In genomic region chr6:140857734-140858380, GRCh38 we compare ENCODE assay signal across 8 cellular contexts.
DNase-seq lines count a peak whose midpoint lies in the region; ATAC-seq and TF ChIP-seq lines count a peak whose summit lies in the region.

No MANE protein-coding gene starts in this region.

- H3K9me2 ChIP-seq in HCT116 (ENCODE audit: insufficient read depth): no peaks in the 10 kb centered on the region

- H3K27me3 ChIP-seq in HCT116 (ENCODE audit: insufficient read depth, low read length) (no peaks in the 10 kb centered on the region), foreskin keratinocyte (no peaks in the 10 kb centered on the region), skeletal muscle satellite cell (ENCODE audit: control insufficient read depth, insufficient read depth, low read length) (no peaks in the 10 kb centered on the region), Peyer's patch (no peaks in the 10 kb centered on the region)

- no peak for TF ChIP-seq CTCF in HCT116 (IDR thresholded peaks at IDR 0.05 in 2 of 3, conservative IDR thresholded peaks at IDR 0.05 in 1 of 3; ENCODE audit: borderline replicate concordance in 1 of 3, insufficient read depth in 1 of 3, low read depth in 2 of 3, low read length in 2 of 3)
- TF ChIP-seq CTCF in RWPE1 (conservative IDR thresholded peaks at IDR 0.05; ENCODE audit: low read depth): no peak
- TF ChIP-seq CTCF in foreskin keratinocyte (conservative IDR thresholded peaks at IDR 0.05): peak; percentile 25
- TF ChIP-seq CTCF in Peyer's patch (IDR thresholded peaks at IDR 0.05): no peak

- RAD21 ChIA-PET in HCT116 (lab: Charles Lee; ENCODE audit: low non-redundant PET in 1 of 2, low total read pairs in 2 of 2, uncharacterized antibody in 2 of 2, unreplicated experiment in 2 of 2): no interaction called here

- intact Hi-C loops in HCT116 (cut with micrococcal nuclease): no loop called here

- H3K9ac ChIP-seq in HCT116 (ENCODE audit: low read length) (peak overlapping the region; percentile 24; the same call in 1 of the 2 replicates), skeletal muscle satellite cell (ENCODE audit: low read depth, low read length) (peak overlapping the region; percentile 67)

- POLR2A ChIA-PET in HCT116 (lab: Charles Lee): no interaction called here
- POLR2A ChIA-PET in RWPE1 (lab: Yijun Ruan, JAX; ENCODE audit: low non-redundant PET): no interaction called here

- peak overlapping the region in 1 of 2 experiments; percentile 54; a peak in 2 of 4 replicates for H3K4me3 ChIP-seq in HCT116 (replicated peaks in 1 of 2; ENCODE audit: low read depth in 1 of 2, low read length in 2 of 2)
- peak overlapping the region; percentile 25 for H3K4me3 ChIP-seq in skeletal muscle satellite cell (ENCODE audit: low read length)
- no peak overlapping the region for H3K4me3 ChIP-seq in Peyer's patch

- H2AFZ ChIP-seq in HCT116 (ENCODE audit: low read depth, low read length, poor library complexity, severe bottlenecking): no peak overlapping the region

- CTCF ChIA-PET in HCT116 (lab: Charles Lee) (no interaction called here), RWPE1 (lab: Yijun Ruan, JAX) (no interaction called here)

- peak overlapping the region; percentile 84 for H3K4me2 ChIP-seq in HCT116 (ENCODE audit: low read length)
- peak overlapping the region; percentile 53 for H3K4me2 ChIP-seq in skeletal muscle satellite cell (ENCODE audit: low read length)

- peak; percentile 24 for DNase-seq in HCT116 (ENCODE audit: low read depth, low spot score)
- peak; percentile 57 for DNase-seq in RWPE1 (ENCODE audit: low spot score)
- peak; percentile 60 to 68 for DNase-seq in foreskin keratinocyte
- DNase-seq in Peyer's patch: no peak
- DNase-seq in stimulated activated CD4-positive, alpha-beta T cell treated with anti-CD3 and anti-CD28 coated beads, Interleukin-12 subunit alpha, Interleukin-12 subunit beta, amount 100 ng/mL, for 4 hours: no peak

- ATAC-seq in HCT116 (peak; percentile 64), foreskin keratinocyte (peak; percentile 85), GM21390 (IDR thresholded peaks at IDR 0.05; ENCODE audit: unreplicated experiment) (no peak), GM19035 (IDR thresholded peaks at IDR 0.05; ENCODE audit: unreplicated experiment) (no peak)

- H3K9me3 ChIP-seq in HCT116 (ENCODE audit: control insufficient read depth in 1 of 2, insufficient read depth in 1 of 2, low read depth in 1 of 2, low read length in 2 of 2): no peaks in the 10 kb centered on the region
- H3K9me3 ChIP-seq in skeletal muscle satellite cell (replicated peaks; ENCODE audit: low read length): no peaks in the 10 kb centered on the region
- no peaks in the 10 kb centered on the region for H3K9me3 ChIP-seq in Peyer's patch

- TF ChIP-seq POLR2A in HCT116 (IDR thresholded peaks at IDR 0.05; ENCODE audit: borderline replicate concordance, extremely low read depth, insufficient read depth, insufficient read length): no peak
- no peak for TF ChIP-seq POLR2A in Peyer's patch (IDR thresholded peaks at IDR 0.05)

- peaks cover 33 to 52% of the 10 kb centered on the region in 2 experiments for H3K4me1 ChIP-seq in HCT116 (ENCODE audit: control insufficient read depth in 1 of 2, insufficient read depth in 2 of 2, low read length in 2 of 2)
- peaks cover 20% of the 10 kb centered on the region for H3K4me1 ChIP-seq in foreskin keratinocyte
- H3K4me1 ChIP-seq in skeletal muscle satellite cell (ENCODE audit: control insufficient read depth, insufficient read depth, low read length): peaks cover 39% of the 10 kb centered on the region
- no peaks in the 10 kb centered on the region for H3K4me1 ChIP-seq in Peyer's patch

- TF ChIP-seq RAD21 in HCT116 (IDR thresholded peaks at IDR 0.05; ENCODE audit: low read depth): no peak

- H3K27ac ChIP-seq in HCT116 (ENCODE audit: low read depth, low read length) (peak overlapping the region; percentile 60), RWPE1 (no peak overlapping the region), foreskin keratinocyte (peak overlapping the region; percentile 86), Peyer's patch (peak overlapping the region in 2 of 4 donors; percentile 57 to 59)

- no peaks in the 10 kb centered on the region for H4K20me1 ChIP-seq in HCT116 (ENCODE audit: insufficient read depth)

- H3K36me3 ChIP-seq in HCT116 (ENCODE audit: control insufficient read depth in 1 of 2, insufficient read depth in 2 of 2, low read length in 2 of 2) (no peaks in the 10 kb centered on the region), skeletal muscle satellite cell (ENCODE audit: insufficient read depth, low read length) (no peaks in the 10 kb centered on the region), Peyer's patch (no peaks in the 10 kb centered on the region)

- peaks cover 67% of the 10 kb centered on the region for H3K79me2 ChIP-seq in HCT116 (ENCODE audit: insufficient read depth, low read length)

- no TSS peak for BruUV-seq in HCT116 (replicated peaks; lab: Mats Ljungman, UMichigan)

TF ChIP-seq in HCT116, 20 proteins besides CTCF, POLR2A, EP300 and RAD21 (continues in another document):
- TF ChIP-seq SRF (IDR thresholded peaks at IDR 0.05; ENCODE audit: low read depth) (0 out of 2 replicates have a peak, but pooled peaks have one; percentile 24), EGR1 (IDR thresholded peaks at IDR 0.05; ENCODE audit: low read depth) (no peak), FOSL1 (IDR thresholded peaks at IDR 0.05; ENCODE audit: low read depth) (no peak), SP1 (IDR thresholded peaks at IDR 0.05; ENCODE audit: low read depth) (no peak), ZBTB33 (IDR thresholded peaks at IDR 0.05; ENCODE audit: extremely low read depth, insufficient replicate concordance, low read length) (no peak), TCF7L2 (IDR thresholded peaks at IDR 0.05; ENCODE audit: borderline replicate concordance, extremely low read depth, insufficient read depth, insufficient read length) (no peak), ZNF274 (IDR thresholded peaks at IDR 0.05; ENCODE audit: low read depth, low read length) (no peak), ZFX (IDR thresholded peaks at IDR 0.05) (no peak), JUND (IDR thresholded peaks at IDR 0.05) (peak; percentile 38), YY1 (IDR thresholded peaks at IDR 0.05; ENCODE audit: extremely low read depth, insufficient replicate concordance, low read depth, low read length) (no peak), MAX (IDR thresholded peaks at IDR 0.05) (peak; percentile 33; the same call in 1 of the 2 replicates), CEBPB (IDR thresholded peaks at IDR 0.05; ENCODE audit: low read depth) (no peak), CBX3 (IDR thresholded peaks at IDR 0.05; ENCODE audit: low read depth) (peak; percentile 41; the same call in 1 of the 2 replicates), SIN3A (IDR thresholded peaks at IDR 0.05; ENCODE audit: low read depth) (no peak), POLR2AphosphoS5 (IDR thresholded peaks at IDR 0.05; ENCODE audit: low read depth, low read length) (no peak), ATF3 (IDR thresholded peaks at IDR 0.05) (0 out of 2 replicates have a peak, but pooled peaks have one; percentile 38), EZH2phosphoT487 (IDR thresholded peaks at IDR 0.05; ENCODE audit: borderline replicate concordance) (no peak), REST (IDR thresholded peaks at IDR 0.05; ENCODE audit: low read depth) (no peak)

Comparison
In these comparisons a context has a peak if more than half of its experiments do, and no peak if none do; other contexts are left out.
1. ATAC-seq: peak in HCT116 (single experiment) and foreskin keratinocyte (single experiment); none in GM21390 (single experiment) and GM19035 (single experiment).
2. DNase-seq: peak in HCT116 (single experiment), RWPE1 (single experiment) and foreskin keratinocyte (2 of 2); none in Peyer's patch (0 of 3) and stimulated activated CD4-positive, alpha-beta T cell treated with anti-CD3 and anti-CD28 coated beads, Interleukin-12 subunit alpha, Interleukin-12 subunit beta, amount 100 ng/mL, for 4 hours (single experiment).